ENCODE assay signal across 17 cellular contexts in genomic region chr3:52034212-52034611, GRCh38. TPM values are rescaled to one million over a fixed set of nuclear protein-coding genes. Genes with fewer than 3 reads are reported as not detected.
A peak's percentile ranks its signal among the peaks of the same experiment; 100 is the strongest.
DNase-seq lines count a peak whose midpoint lies in the region; ATAC-seq and TF ChIP-seq lines count a peak whose summit lies in the region.
"Had no signal": no experiment of that assay in that cellular context is flagged by ENCODE, and none has a peak within 500 bp of the region (broad histone marks: within the 10 kb centered on the region; RNA-seq: fewer than 3 reads in every experiment).

No MANE protein-coding gene starts in this region.

- H3K9me2 ChIP-seq in hepatocyte (replicated peaks; ENCODE audit: insufficient read depth), result no peaks in the 10 kb centered on the region

- no peak for TF ChIP-seq CTCF in hepatocyte (IDR thresholded peaks at IDR 0.05; ENCODE audit: poor library complexity)
- TF ChIP-seq CTCF in neural progenitor cell (IDR thresholded peaks at IDR 0.05), result no peak
- TF ChIP-seq CTCF in GM10266 (IDR thresholded peaks at IDR 0.05; ENCODE audit: control insufficient read depth, insufficient read depth, low read depth, missing control alignments), result no peak

- no peaks in the 10 kb centered on the region for H3K27me3 Mint-ChIP-seq in T-helper 17 cell
- peaks cover 14% of the 10 kb centered on the region for H3K27me3 Mint-ChIP-seq in neural progenitor cell (ENCODE audit: insufficient read depth, low read depth)
- H3K27me3 Mint-ChIP-seq: CD4-positive, alpha-beta memory T cell; IgD-negative memory B cell had no signal

- H4K20me1 ChIP-seq in hepatocyte (ENCODE audit: insufficient read depth, poor library complexity, severe bottlenecking) (no peaks in the 10 kb centered on the region), neural progenitor cell (ENCODE audit: low read depth) (no peaks in the 10 kb centered on the region)
- H4K20me1 ChIP-seq: BLaER1 had no signal

- H3K79me2 ChIP-seq in hepatocyte, result no peaks in the 10 kb centered on the region
- no peaks in the 10 kb centered on the region for H3K79me2 ChIP-seq in neural progenitor cell (ENCODE audit: low read depth)

- H3K4me2 ChIP-seq in hepatocyte (no peak overlapping the region), neural progenitor cell (no peak overlapping the region)
- H3K4me2 ChIP-seq: BLaER1, GM23338 had no signal

- H3K4me1 Mint-ChIP-seq in T-helper 17 cell (no peaks in the 10 kb centered on the region), neural progenitor cell (peaks cover 16% of the 10 kb centered on the region)
- H3K4me1 Mint-ChIP-seq: CD14-positive monocyte; CD4-positive, alpha-beta memory T cell had no signal

- no peaks in the 10 kb centered on the region for H3F3A ChIP-seq in neural progenitor cell (ENCODE audit: low read depth)

- H3K9me3 ChIP-seq in T-helper 17 cell (ENCODE audit: control insufficient read depth, low read length, poor library complexity, severe bottlenecking) (no peaks in the 10 kb centered on the region), hepatocyte (ENCODE audit: low read depth) (no peaks in the 10 kb centered on the region), neural progenitor cell (ENCODE audit: low read depth) (no peaks in the 10 kb centered on the region)
- H3K9me3 ChIP-seq: BLaER1 had no signal

- WGBS in hepatocyte (ENCODE audit: low lambda C conversion rate, missing lambda C conversion rate), result 90% methylated on average over 5 of the region's 5 CpGs

- no peaks in the 10 kb centered on the region for H3K36me3 ChIP-seq in hepatocyte (replicated peaks; ENCODE audit: insufficient read depth, low read depth)
- no peaks in the 10 kb centered on the region for H3K36me3 ChIP-seq in neural progenitor cell
- H3K36me3 ChIP-seq: BLaER1 had no signal

- H3K9me3 Mint-ChIP-seq in neural progenitor cell, result no peaks in the 10 kb centered on the region
- H3K9me3 Mint-ChIP-seq: CD14-positive monocyte; CD4-positive, alpha-beta memory T cell; GM23338; IgD-negative memory B cell had no signal

- DNase-seq in T-helper 17 cell (no peak), hepatocyte (ENCODE audit: low spot score) (no peak), neural progenitor cell (ENCODE audit: low spot score) (no peak), substantia nigra (lab: John Stamatoyannopoulos, UW) (no peak), NAMALWA (ENCODE audit: low spot score) (no peak), GM10266 (ENCODE audit: extremely low spot score) (no peak)
- DNase-seq: 8988T; CD4-positive, alpha-beta memory T cell; DMS79 treated with DMSO at 0.1 percent for 48 hours; GF-D8; HCEC 1CT had no signal

- H3K4me3 ChIP-seq in hepatocyte (no peak overlapping the region), neural progenitor cell (no peak overlapping the region)
- H3K4me3 ChIP-seq: BLaER1, GM12878, GM23338 had no signal

- H3K27ac Mint-ChIP-seq in T-helper 17 cell (peak overlapping the region; percentile 41), neural progenitor cell (peak overlapping the region; percentile 42)
- H3K27ac Mint-ChIP-seq: GM23338 had no signal

- H3K27me3 ChIP-seq in hepatocyte (no peaks in the 10 kb centered on the region), neural progenitor cell (no peaks in the 10 kb centered on the region)
- H3K27me3 ChIP-seq: BLaER1 had no signal

- H3K4me3 Mint-ChIP-seq in T-helper 17 cell, result no peak overlapping the region
- no peak overlapping the region for H3K4me3 Mint-ChIP-seq in neural progenitor cell
- H3K4me3 Mint-ChIP-seq: CD14-positive monocyte; CD4-positive, alpha-beta memory T cell; GM23338; IgD-negative memory B cell had no signal

- no peak for ATAC-seq in T-helper 17 cell
- ATAC-seq in HG03025 (IDR thresholded peaks at IDR 0.05; ENCODE audit: low FRiP score, unreplicated experiment), result no peak
- ATAC-seq: GM12878, GM23338 had no signal

- no peak overlapping the region for H3K9ac ChIP-seq in neural progenitor cell
- H3K9ac ChIP-seq: BLaER1 had no signal

- peaks cover 8% of the 10 kb centered on the region for H3K4me1 ChIP-seq in hepatocyte (ENCODE audit: insufficient read depth)
- H3K4me1 ChIP-seq in neural progenitor cell, result peaks cover 16% of the 10 kb centered on the region

- H3K36me3 Mint-ChIP-seq in T-helper 17 cell (ENCODE audit: low read depth) (peaks cover 2% of the 10 kb centered on the region), neural progenitor cell (no peaks in the 10 kb centered on the region)
- H3K36me3 Mint-ChIP-seq: CD14-positive monocyte; CD4-positive, alpha-beta memory T cell; IgD-negative memory B cell had no signal

- H3K27ac ChIP-seq in hepatocyte (peak overlapping the region; percentile 47), neural progenitor cell (no peak overlapping the region), substantia nigra (ENCODE audit: low read depth, low read length, poor library complexity, severe bottlenecking) (peak overlapping the region; percentile 30)
- H3K27ac ChIP-seq: BLaER1 had no signal

- H2AFZ ChIP-seq in hepatocyte (no peak overlapping the region), neural progenitor cell (replicated peaks) (no peak overlapping the region)
- H2AFZ ChIP-seq: GM23338 had no signal

RNA-seq across cellular contexts. Expression of gene DUSP7, which starts 22.2 kb away (rescaled TPM):
- total RNA-seq in T-helper 17 cell (10 to 100 TPM; 15.8 to 18.6 TPM), hepatocyte (13.1 and 13.8 TPM in 2 replicates), neural progenitor cell (ENCODE audit: low replicate concordance) (2.4 and 10.7 TPM in 2 replicates)
- 5.9 and 6.4 TPM in 2 replicates for polyA plus RNA-seq in hepatocyte

RNA-seq across cellular contexts. Expression of gene RPL29, which starts 38.5 kb away (rescaled TPM):
- total RNA-seq in T-helper 17 cell (1,000 to 10,000 TPM; 1,359 to 1,493 TPM), hepatocyte (981 and 1,184 TPM in 2 replicates), neural progenitor cell (ENCODE audit: low replicate concordance) (1,431 and 2,019 TPM in 2 replicates)
- polyA plus RNA-seq in hepatocyte, result 786 and 812 TPM in 2 replicates

RNA-seq across cellular contexts. Expression of gene ACY1, which starts 50.9 kb away (rescaled TPM):
- total RNA-seq in T-helper 17 cell (1 to 10 TPM; 7.1 to 7.6 TPM), hepatocyte (114 and 164 TPM in 2 replicates), neural progenitor cell (ENCODE audit: low replicate concordance) (17.3 and 31.8 TPM in 2 replicates)
- 148 and 183 TPM in 2 replicates for polyA plus RNA-seq in hepatocyte

RNA-seq across cellular contexts. Expression of gene ABHD14A, which starts 59.3 kb away (rescaled TPM):
- total RNA-seq in T-helper 17 cell, result 10 to 100 TPM; 13.9 to 14.6 TPM
- total RNA-seq in hepatocyte, result 17.1 and 22.3 TPM in 2 replicates
- polyA plus RNA-seq in hepatocyte, result 55.1 and 68.6 TPM in 2 replicates
- 4.0 and 14.7 TPM in 2 replicates for total RNA-seq in neural progenitor cell (ENCODE audit: low replicate concordance)
